In genomic region chr1:37999434-38000232, GRCh38 we compare ENCODE assay signal across 8 cellular contexts. TPM values are rescaled to one million over a fixed set of nuclear protein-coding genes. Genes with fewer than 3 reads are reported as not detected.
DNase-seq lines count a peak whose midpoint lies in the region; ATAC-seq, FAIRE-seq and TF ChIP-seq lines count a peak whose summit lies in the region.

No MANE protein-coding gene starts in this region.

- ATAC-seq in Panc1 (peak; percentile 37), HG03175 (IDR thresholded peaks at IDR 0.05; ENCODE audit: unreplicated experiment) (no peak)

- no peak for FAIRE-seq in urothelium cell line (lab: Jason Lieb, UNC)

- 25 to 26% methylated on average over 3 to 4 of the region's 9 CpGs for WGBS in mesodermal cell (ENCODE audit: insufficient coverage in 2 of 2), 2 experiments

- H3K9me3 ChIP-seq in Panc1 (ENCODE audit: control insufficient read depth, insufficient read depth, low read depth, low read length) (no peaks in the 10 kb centered on the region), mesodermal cell (ENCODE audit: control insufficient read depth, low read length) (no peaks in the 10 kb centered on the region)

- no TSS peak for BruUV-seq in Panc1 (replicated peaks; lab: Mats Ljungman, UMichigan)

- POLR2A ChIA-PET in Panc1 (lab: Charles Lee), result interaction anchor here (1.2 kb wide), 1 partner anchor 9 kb away, joined by 3 read pairs; no protein-coding TSS in a partner anchor

- H3K36me3 ChIP-seq in Panc1 (ENCODE audit: control insufficient read depth, insufficient read depth, low read length) (no peaks in the 10 kb centered on the region; the same call in 1 of the 2 replicates), mesodermal cell (ENCODE audit: control insufficient read depth, insufficient read depth, low read length) (peaks cover 62% of the 10 kb centered on the region)

- TF ChIP-seq CTCF in Panc1 (IDR thresholded peaks at IDR 0.05), result no peak

- in situ Hi-C loops in Panc1 (cut with HindIII; ENCODE audit: low pct_unique_long_range_greater_than_20kb, low sequenced_read_pairs), result no loop called here

- intact Hi-C loops in Panc1 (cut with micrococcal nuclease; ENCODE audit: unreplicated experiment), result no loop called here

- peaks cover 53% of the 10 kb centered on the region for H3K4me1 ChIP-seq in Panc1 (ENCODE audit: control insufficient read depth, insufficient read depth, low read length)
- peaks cover 58% of the 10 kb centered on the region for H3K4me1 ChIP-seq in mesodermal cell (ENCODE audit: control insufficient read depth, insufficient read depth, low read length, poor library complexity, severe bottlenecking)

- DNase-seq in EH (ENCODE audit: low read depth) (peak; percentile 84), Panc1 (ENCODE audit: low read depth, low spot score) (no peak), dermis blood vessel endothelial cell (peak; percentile 84), urothelium cell line (ENCODE audit: low spot score) (peak; percentile 66), NCI-H128 (lab: John Stamatoyannopoulos, UW; ENCODE audit: unreplicated experiment) (no peak)
- DNase-seq in effector CD8-positive, alpha-beta T cell (lab: John Stamatoyannopoulos, UW), result no peak

- CTCF ChIA-PET in Panc1 (lab: Charles Lee), result interaction anchor here (0.6 to 1.4 kb wide), 3 partner anchors 13 to 864 kb away, joined by 3 to 4 read pairs (median 3); partner anchors contain the start of gene UTP11

- no peaks in the 10 kb centered on the region for H3K27me3 ChIP-seq in Panc1 (ENCODE audit: control insufficient read depth, insufficient read depth, low read length)

- H3K4me3 ChIP-seq in Panc1 (ENCODE audit: low read depth in 2 of 2, low read length in 2 of 2) (peak overlapping the region in 1 of 2 experiments; percentile 6; a peak in 1 of 4 replicates), mesodermal cell (ENCODE audit: extremely low read depth, insufficient read depth, low read length, poor library complexity, severe bottlenecking) (peak overlapping the region; percentile 11)

- H3K27ac ChIP-seq in Panc1 (ENCODE audit: low read length), result peak overlapping the region; percentile 88
- H3K27ac ChIP-seq in mesodermal cell (ENCODE audit: low read depth, low read length, severe bottlenecking), result peak overlapping the region; percentile 100

RNA-seq across cellular contexts. Expression of gene FHL3, which starts 5.7 kb away (rescaled TPM):
- total RNA-seq in Panc1 (2021; ENCODE audit: unreplicated experiment) (23.4 TPM), dermis blood vessel endothelial cell (12.4 and 20.2 TPM in 2 replicates)
- polyA plus RNA-seq in Panc1 (2012; ENCODE audit: insufficient read length), result 29.7 TPM
- polyA plus RNA-seq in mesodermal cell (2013, experiment 1 of 2), result 73.2 TPM
- 62.8 TPM for polyA plus RNA-seq in mesodermal cell (2013, experiment 2 of 2)

RNA-seq across cellular contexts. Expression of gene SF3A3, which starts 9.8 kb away (rescaled TPM):
- total RNA-seq in Panc1 (2021; ENCODE audit: unreplicated experiment) (85.8 TPM), dermis blood vessel endothelial cell (73.7 and 136 TPM in 2 replicates)
- 94.1 TPM for polyA plus RNA-seq in Panc1 (2012; ENCODE audit: insufficient read length)
- polyA plus RNA-seq in mesodermal cell (2013, experiment 1 of 2), result 72.0 TPM
- polyA plus RNA-seq in mesodermal cell (2013, experiment 2 of 2), result 66.0 TPM

RNA-seq across cellular contexts. Expression of gene UTP11, which starts 12.9 kb away (rescaled TPM):
- total RNA-seq in Panc1 (2021; ENCODE audit: unreplicated experiment) (53.8 TPM), dermis blood vessel endothelial cell (47.0 and 47.5 TPM in 2 replicates)
- polyA plus RNA-seq in Panc1 (2012; ENCODE audit: insufficient read length), result 28.6 TPM
- polyA plus RNA-seq in mesodermal cell (2013, experiment 1 of 2), result 63.0 TPM
- polyA plus RNA-seq in mesodermal cell (2013, experiment 2 of 2), result 61.6 TPM

RNA-seq across cellular contexts. Expression of gene POU3F1, which starts 47.0 kb away (rescaled TPM):
- total RNA-seq in Panc1 (2021; ENCODE audit: unreplicated experiment) (0.08 TPM), dermis blood vessel endothelial cell (under 0.01 and 0.05 TPM in 2 replicates)
- not detected for polyA plus RNA-seq in Panc1 (2012; ENCODE audit: insufficient read length)
- polyA plus RNA-seq in mesodermal cell (2013, experiment 1 of 2), result 0.96 TPM
- 0.71 TPM for polyA plus RNA-seq in mesodermal cell (2013, experiment 2 of 2)

RNA-seq across cellular contexts. Expression of gene INPP5B, which starts 52.8 kb away (rescaled TPM):
- total RNA-seq in Panc1 (2021; ENCODE audit: unreplicated experiment) (17.7 TPM), dermis blood vessel endothelial cell (21.3 and 21.5 TPM in 2 replicates)
- polyA plus RNA-seq in Panc1 (2012; ENCODE audit: insufficient read length), result 11.5 TPM
- 14.7 TPM for polyA plus RNA-seq in mesodermal cell (2013, experiment 1 of 2)
- 15.0 TPM for polyA plus RNA-seq in mesodermal cell (2013, experiment 2 of 2)

Comparison
In these comparisons a context has a peak if more than half of its experiments do, and no peak if none do; other contexts are left out.
1. DNase-seq: peak in EH (single experiment), dermis blood vessel endothelial cell (single experiment) and urothelium cell line (single experiment); none in Panc1 (single experiment), effector CD8-positive, alpha-beta T cell (single experiment) and NCI-H128 (single experiment).